ENCODE assay signal across 14 cellular contexts in genomic region chr20:24784607-24785006, GRCh38.
"Had no signal": no experiment of that assay in that cellular context is flagged by ENCODE, and none has a peak within 500 bp of the region (broad histone marks: within the 10 kb centered on the region; RNA-seq: fewer than 3 reads in every experiment).

No MANE protein-coding gene starts in this region.

- DNase-seq: activated CD4-positive, alpha-beta T cell treated with anti-CD3 and anti-CD28 coated beads, Interleukin-2, amount 10 ng/mL, durations not matched to agents 24 days and 14 days; cortex of kidney; effector memory CD4-positive, alpha-beta T cell; gastrocnemius medialis; naive B cell; tibial artery had no signal

- H3K27ac Mint-ChIP-seq: activated CD4-positive, alpha-beta T cell treated with anti-CD3 and anti-CD28 coated beads, Interleukin-2, amount 10 ng/mL, durations not matched to agents 24 days and 14 days; activated naive CD4-positive, alpha-beta T cell treated with anti-CD3 and anti-CD28 coated beads, Interleukin-2, amount 10 ng/mL, durations not matched to agents 7 days and 5 days; activated T-helper 2 cell treated with anti-CD3 and anti-CD28 coated beads, Interferon-gamma antibody, Interleukin-2, Interleukin-4, amounts not matched to agents 10 μg/mL and 5 μg/mL and 100 μg/mL, durations not matched to agents 14 hours and 24 hours and 36 hours; WTC11 had no signal

- H3K79me2 ChIP-seq: parathyroid adenoma had no signal

- H3K4me1 Mint-ChIP-seq: central memory CD8-positive, alpha-beta T cell; stimulated activated effector memory CD8-positive, alpha-beta T cell treated with anti-CD3 and anti-CD28 coated beads, Interleukin-12 subunit alpha, Interleukin-12 subunit beta, amount 100 ng/mL, for 72 hours had no signal

- H3K9me3 ChIP-seq: gastrocnemius medialis, tibial artery, vagina had no signal

- ATAC-seq: gastrocnemius medialis; stimulated activated effector memory CD8-positive, alpha-beta T cell treated with anti-CD3 and anti-CD28 coated beads, Interleukin-12 subunit alpha, Interleukin-12 subunit beta, amount 100 ng/mL, for 72 hours had no signal

- H3K36me3 Mint-ChIP-seq: activated naive CD4-positive, alpha-beta T cell treated with anti-CD3 and anti-CD28 coated beads, Interleukin-2, amount 10 ng/mL, durations not matched to agents 7 days and 5 days; naive B cell; stimulated activated effector memory CD8-positive, alpha-beta T cell treated with anti-CD3 and anti-CD28 coated beads, Interleukin-12 subunit alpha, Interleukin-12 subunit beta, amount 100 ng/mL, for 72 hours; WTC11 had no signal

- H3K4me2 ChIP-seq: smooth muscle cell had no signal

- H3K9me3 Mint-ChIP-seq: activated CD4-positive, alpha-beta T cell treated with anti-CD3 and anti-CD28 coated beads, Interleukin-2, amount 10 ng/mL, durations not matched to agents 24 days and 14 days; activated naive CD4-positive, alpha-beta T cell treated with anti-CD3 and anti-CD28 coated beads, Interleukin-2, amount 10 ng/mL, durations not matched to agents 7 days and 5 days; activated T-helper 2 cell treated with anti-CD3 and anti-CD28 coated beads, Interferon-gamma antibody, Interleukin-2, Interleukin-4, amounts not matched to agents 10 μg/mL and 5 μg/mL and 100 μg/mL, durations not matched to agents 14 hours and 24 hours and 36 hours; central memory CD8-positive, alpha-beta T cell; naive B cell; stimulated activated effector memory CD8-positive, alpha-beta T cell treated with anti-CD3 and anti-CD28 coated beads, Interleukin-12 subunit alpha, Interleukin-12 subunit beta, amount 100 ng/mL, for 72 hours; WTC11 had no signal

- H2AFZ ChIP-seq: parathyroid adenoma had no signal

- H3K36me3 ChIP-seq: gastrocnemius medialis, tibial artery, vagina had no signal

- H3K4me3 ChIP-seq: gastrocnemius medialis, smooth muscle cell, tibial artery, vagina had no signal

- H3K4me1 ChIP-seq: gastrocnemius medialis, parathyroid adenoma, vagina had no signal

- H3K27ac ChIP-seq: gastrocnemius medialis, parathyroid adenoma, tibial artery, vagina had no signal

- H3K27me3 ChIP-seq: vagina had no signal

- H3K4me3 Mint-ChIP-seq: activated CD4-positive, alpha-beta T cell treated with anti-CD3 and anti-CD28 coated beads, Interleukin-2, amount 10 ng/mL, durations not matched to agents 24 days and 14 days; activated naive CD4-positive, alpha-beta T cell treated with anti-CD3 and anti-CD28 coated beads, Interleukin-2, amount 10 ng/mL, durations not matched to agents 7 days and 5 days; central memory CD8-positive, alpha-beta T cell; naive B cell; stimulated activated effector memory CD8-positive, alpha-beta T cell treated with anti-CD3 and anti-CD28 coated beads, Interleukin-12 subunit alpha, Interleukin-12 subunit beta, amount 100 ng/mL, for 72 hours; WTC11 had no signal
